Comparison of ENCODE assay signal across 11 cellular contexts in genomic region chr9:80796662-80797426, GRCh38.
DNase-seq lines count a peak whose midpoint lies in the region; TF ChIP-seq lines count a peak whose summit lies in the region.
"Had no signal": no experiment of that assay in that cellular context is flagged by ENCODE, and none has a peak within 500 bp of the region (broad histone marks: within the 10 kb centered on the region; RNA-seq: fewer than 3 reads in every experiment).

No MANE protein-coding gene starts in this region.

- no peak for TF ChIP-seq POLR2A in tibial nerve (IDR thresholded peaks at IDR 0.05)

- no peak for TF ChIP-seq CTCF in fibroblast of mammary gland (conservative IDR thresholded peaks at IDR 0.05; ENCODE audit: control insufficient read depth, insufficient read depth, low read depth, low read length)
- no peak for TF ChIP-seq CTCF in nephron progenitor cell (IDR thresholded peaks at IDR 0.05)
- no peak for TF ChIP-seq CTCF in tibial nerve (IDR thresholded peaks at IDR 0.05)

- peaks cover 0 to 5% (median 0%) of the 10 kb centered on the region in 4 donors for H3K9me3 ChIP-seq in tibial nerve
- H3K9me3 ChIP-seq: MG63 had no signal

- DNase-seq in NCI-H69 (lab: John Stamatoyannopoulos, UW) = peak; percentile 3
- DNase-seq in fibroblast of mammary gland (ENCODE audit: low read depth) = peak; percentile 8
- peak; percentile 38 for DNase-seq in nephron progenitor cell
- no peak for DNase-seq in tibial nerve (ENCODE audit: low spot score in 2 of 2)
- no peak for DNase-seq in A172 (ENCODE audit: low spot score)
- DNase-seq in HT-29 (ENCODE audit: low spot score) = no peak
- DNase-seq in NCI-H146 (lab: John Stamatoyannopoulos, UW) = no peak
- DNase-seq: C1 segment of cervical spinal cord; NK-92 treated with Interleukin-12 subunit alpha and Interleukin-12 subunit beta, amount 100 ng/mL, for 24 hours; trophoblast cell had no signal

- H3K4me1 ChIP-seq in tibial nerve = peaks cover 0 to 37% (median 16%) of the 10 kb centered on the region in 4 donors

- peak overlapping the region; percentile 64 to 87 (median 76) for H3K27ac ChIP-seq in tibial nerve

- peak overlapping the region; percentile 90 for H3K27ac Mint-ChIP-seq in nephron progenitor cell

- H3K9me3 Mint-ChIP-seq in nephron progenitor cell = peaks cover 10% of the 10 kb centered on the region

- H3K36me3 Mint-ChIP-seq in nephron progenitor cell (ENCODE audit: low read depth) = peaks cover 6% of the 10 kb centered on the region

- H3K36me3 ChIP-seq in tibial nerve = no peaks in the 10 kb centered on the region
- H3K36me3 ChIP-seq: MG63 had no signal

- no peak for TF ChIP-seq EP300 in tibial nerve (IDR thresholded peaks at IDR 0.05)

- H3K4me3 Mint-ChIP-seq in nephron progenitor cell = peak overlapping the region; percentile 21

- peaks cover 40% of the 10 kb centered on the region for H3K4me1 Mint-ChIP-seq in nephron progenitor cell

- no peaks in the 10 kb centered on the region for H3K27me3 Mint-ChIP-seq in nephron progenitor cell (ENCODE audit: low read depth, poor library complexity)

- H3K4me3 ChIP-seq in fibroblast of mammary gland (ENCODE audit: control insufficient read depth, low read depth, low read length) (no peak overlapping the region), tibial nerve (no peak overlapping the region)
- H3K4me3 ChIP-seq: MG63 had no signal

- no peaks in the 10 kb centered on the region for H3K27me3 ChIP-seq in tibial nerve
- H3K27me3 ChIP-seq: MG63 had no signal

- WGBS in tibial nerve, 2 donors = 63 to 68% methylated on average over 8 of the region's 8 CpGs

Comparison
In these comparisons a context has a peak if more than half of its experiments do, and no peak if none do; other contexts are left out.
1. DNase-seq: peak in NCI-H69 (single experiment), fibroblast of mammary gland (single experiment) and nephron progenitor cell (single experiment); none in tibial nerve (0 of 2), A172 (single experiment), HT-29 (single experiment) and NCI-H146 (single experiment).